10 cellular contexts compared by ENCODE assay signal in the genomic region with DNA sequence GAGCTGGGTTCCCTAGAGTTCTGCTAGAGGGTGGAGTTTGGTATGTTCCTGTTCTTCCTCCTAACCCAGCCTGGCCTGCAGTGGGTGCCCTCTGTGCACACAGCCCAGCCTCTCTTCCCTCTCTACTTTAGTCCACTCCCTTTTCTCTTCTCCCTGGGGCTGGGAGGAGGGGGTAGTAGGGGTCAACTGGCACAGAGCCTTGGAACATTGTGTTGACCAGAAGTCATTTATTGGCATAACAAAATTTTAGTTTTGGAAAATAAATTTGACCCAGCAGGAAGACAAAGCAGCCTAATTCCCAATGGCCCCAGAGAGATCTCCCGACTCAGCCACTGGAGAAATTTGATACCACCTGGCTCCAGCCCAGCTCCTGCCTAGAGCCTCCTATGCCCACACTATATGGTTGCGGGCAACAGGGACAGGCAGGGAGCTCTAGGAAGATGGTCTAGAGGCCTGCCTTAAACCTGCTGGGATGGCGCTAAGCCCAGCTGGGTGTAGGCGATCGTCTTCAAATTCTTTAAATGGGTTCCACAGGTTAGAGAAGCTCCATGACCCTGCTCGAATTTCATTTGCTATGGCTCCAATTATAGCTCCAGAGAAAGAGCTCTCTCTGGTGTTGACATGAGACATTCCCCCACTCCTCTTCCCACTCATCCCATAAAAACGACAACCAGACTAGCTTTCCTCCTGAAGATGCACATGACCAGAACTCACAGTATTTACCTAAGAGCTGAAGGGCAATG. TPM values are rescaled to one million over a fixed set of nuclear protein-coding genes. Genes with fewer than 3 reads are reported as not detected.
DNase-seq lines count a peak whose midpoint lies in the region; ATAC-seq and TF ChIP-seq lines count a peak whose summit lies in the region.
"Had no signal": no experiment of that assay in that cellular context is flagged by ENCODE, and none has a peak within 500 bp of the region (broad histone marks: within the 10 kb centered on the region; RNA-seq: fewer than 3 reads in every experiment).

No MANE protein-coding gene starts in this region.

- H3K9me3 ChIP-seq in body of pancreas = no peaks in the 10 kb centered on the region
- H3K9me3 ChIP-seq in lower lobe of right lung = no peaks in the 10 kb centered on the region
- H3K9me3 ChIP-seq in aorta (ENCODE audit: control insufficient read depth, low read length) = no peaks in the 10 kb centered on the region
- H3K9me3 ChIP-seq: Caco-2 had no signal

- TF ChIP-seq CTCF in body of pancreas (IDR thresholded peaks at IDR 0.05) = no peak
- TF ChIP-seq CTCF in lower lobe of right lung (IDR thresholded peaks at IDR 0.05) = no peak

- TF ChIP-seq POLR2A in body of pancreas (IDR thresholded peaks at IDR 0.05) = no peak

- H3K4me3 Mint-ChIP-seq in activated naive CD8-positive, alpha-beta T cell = no peak overlapping the region
- H3K4me3 Mint-ChIP-seq in activated naive CD8-positive, alpha-beta T cell treated with anti-CD3 and anti-CD28 coated beads for 36 hours = no peak overlapping the region

- peaks cover 42% of the 10 kb centered on the region for H3K4me1 ChIP-seq in body of pancreas
- peaks cover 48% of the 10 kb centered on the region for H3K4me1 ChIP-seq in lower lobe of right lung
- H3K4me1 ChIP-seq in aorta (ENCODE audit: control insufficient read depth in 1 of 2, insufficient read depth in 2 of 2, low read length in 2 of 2) = peaks cover 2 to 11% of the 10 kb centered on the region in 2 donors

- peak overlapping the region in 3 of 4 donors; percentile 50 to 65 (median 55) for H3K27ac ChIP-seq in body of pancreas
- H3K27ac ChIP-seq in lower lobe of right lung = peak overlapping the region; percentile 64
- peak overlapping the region; percentile 92 to 100 for H3K27ac ChIP-seq in aorta (ENCODE audit: low read depth in 1 of 2, low read length in 2 of 2)

- WGBS in body of pancreas, 2 donors = 56% methylated on average over 7 of the region's 7 CpGs
- WGBS in aorta, 2 donors = 44 to 45% methylated on average over 7 of the region's 7 CpGs

- peaks cover 0 to 13% of the 10 kb centered on the region in 2 donors for H3K36me3 ChIP-seq in body of pancreas (replicated peaks in 1 of 2; ENCODE audit: insufficient read depth in 1 of 2, low read depth in 2 of 2)
- H3K36me3 ChIP-seq in lower lobe of right lung = peaks cover 96% of the 10 kb centered on the region
- H3K36me3 ChIP-seq in aorta (ENCODE audit: control insufficient read depth in 1 of 2, insufficient read depth in 2 of 2, low read length in 1 of 2) = peaks cover 0 to 1% of the 10 kb centered on the region in 2 donors

- no peak overlapping the region for H3K4me3 ChIP-seq in body of pancreas
- H3K4me3 ChIP-seq in lower lobe of right lung = no peak overlapping the region
- H3K4me3 ChIP-seq in aorta (ENCODE audit: low read length in 2 of 2) = no peak overlapping the region

- peaks cover 7% of the 10 kb centered on the region for H3K4me1 Mint-ChIP-seq in activated naive CD8-positive, alpha-beta T cell (ENCODE audit: low read depth)
- H3K4me1 Mint-ChIP-seq in activated naive CD8-positive, alpha-beta T cell treated with anti-CD3 and anti-CD28 coated beads for 36 hours = peaks cover 5% of the 10 kb centered on the region

- H3K27me3 ChIP-seq in body of pancreas (no peaks in the 10 kb centered on the region), lower lobe of right lung (ENCODE audit: low read depth) (no peaks in the 10 kb centered on the region), aorta (ENCODE audit: control insufficient read depth in 1 of 2, insufficient read depth in 2 of 2, low read length in 1 of 2) (no peaks in the 10 kb centered on the region)

- intact Hi-C loops in body of pancreas (cut with DNase I) (loop anchor here (10.0 kb wide), 1 partner anchor 347 kb away; no protein-coding TSS in a partner anchor), lower lobe of right lung (cut with DNase I) (no loop called here), aorta (cut with DNase I) (loop anchor here in 1 of 2 donors (1.0 kb wide), 1 partner anchor 23 kb away; the partner anchor contains the start of gene TAGLN)

- no peaks in the 10 kb centered on the region for H3K27me3 Mint-ChIP-seq in activated naive CD8-positive, alpha-beta T cell
- H3K27me3 Mint-ChIP-seq in activated naive CD8-positive, alpha-beta T cell treated with anti-CD3 and anti-CD28 coated beads for 36 hours = no peaks in the 10 kb centered on the region

- peak overlapping the region; percentile 46 for H3K27ac Mint-ChIP-seq in activated naive CD8-positive, alpha-beta T cell
- no peak overlapping the region for H3K27ac Mint-ChIP-seq in activated naive CD8-positive, alpha-beta T cell treated with anti-CD3 and anti-CD28 coated beads for 36 hours

- peak; percentile 21 for ATAC-seq in body of pancreas
- ATAC-seq in lower lobe of right lung = peak; percentile 48 to 66
- ATAC-seq in aorta (ENCODE audit: low FRiP score) = peak; percentile 76

- no peaks in the 10 kb centered on the region for H3K9me3 Mint-ChIP-seq in activated naive CD8-positive, alpha-beta T cell (ENCODE audit: low read depth)
- H3K9me3 Mint-ChIP-seq in activated naive CD8-positive, alpha-beta T cell treated with anti-CD3 and anti-CD28 coated beads for 36 hours = no peaks in the 10 kb centered on the region

- peaks cover 3% of the 10 kb centered on the region for H3K36me3 Mint-ChIP-seq in activated naive CD8-positive, alpha-beta T cell
- peaks cover 22% of the 10 kb centered on the region for H3K36me3 Mint-ChIP-seq in activated naive CD8-positive, alpha-beta T cell treated with anti-CD3 and anti-CD28 coated beads for 36 hours

- no peak for DNase-seq in activated naive CD8-positive, alpha-beta T cell treated with anti-CD3 and anti-CD28 coated beads for 36 hours
- DNase-seq in body of pancreas (peak; percentile 54 to 79 (median 61)), lower lobe of right lung (no peak), aorta (peak; percentile 83 to 88), NOMO-1 (lab: John Stamatoyannopoulos, UW; ENCODE audit: unreplicated experiment in 2 of 2) (no peak), mucosa of gallbladder (ENCODE audit: low spot score) (no peak), UCSD-AML1 (lab: John Stamatoyannopoulos, UW; ENCODE audit: unreplicated experiment) (no peak)
- DNase-seq: activated CD8-positive, alpha-beta memory T cell treated with anti-CD3 and anti-CD28 coated beads, Interleukin-2, amount 50 U/mL, for 4 hours had no signal

RNA-seq across cellular contexts. Expression of gene PCSK7, which starts 9.9 kb away (rescaled TPM):
- 10 to 100 TPM; 85.0 to 85.9 TPM for total RNA-seq in activated naive CD8-positive, alpha-beta T cell treated with anti-CD3 and anti-CD28 coated beads for 36 hours
- total RNA-seq in body of pancreas (10 to 100 TPM; 25.9 to 86.0 TPM), lower lobe of right lung (50.2 TPM), aorta (10 to 100 TPM; 52.8 to 71.5 TPM), mucosa of gallbladder (67.0 TPM)
- 10 to 100 TPM; 23.5 to 57.0 TPM for polyA plus RNA-seq in aorta

RNA-seq across cellular contexts. Expression of gene RNF214, which starts 10.5 kb away (rescaled TPM):
- 10 to 100 TPM; 16.6 to 17.3 TPM for total RNA-seq in activated naive CD8-positive, alpha-beta T cell treated with anti-CD3 and anti-CD28 coated beads for 36 hours
- total RNA-seq in body of pancreas = 10 to 100 TPM; 10.2 to 12.5 TPM
- total RNA-seq in lower lobe of right lung = 28.9 TPM
- 10 to 100 TPM; 27.2 to 32.7 TPM for total RNA-seq in aorta
- 10 to 100 TPM; 10.9 to 16.7 TPM for polyA plus RNA-seq in aorta
- total RNA-seq in mucosa of gallbladder = 30.5 TPM

RNA-seq across cellular contexts. Expression of gene TAGLN, which starts 22.8 kb away (rescaled TPM):
- total RNA-seq in activated naive CD8-positive, alpha-beta T cell treated with anti-CD3 and anti-CD28 coated beads for 36 hours = 1 to 10 TPM; 2.0 TPM
- total RNA-seq in body of pancreas (100 to 1,000 TPM; 124 to 372 TPM), lower lobe of right lung (297 TPM), aorta (over 10,000 TPM in 1 of 2 donors, 1,000 to 10,000 TPM in 1; 4,857 to 10,188 TPM), mucosa of gallbladder (2,517 TPM)
- over 10,000 TPM; 12,625 to 13,815 TPM for polyA plus RNA-seq in aorta

RNA-seq across cellular contexts. Expression of gene SIDT2, which starts 43.4 kb away (rescaled TPM):
- 1 to 10 TPM; 8.0 to 8.7 TPM for total RNA-seq in activated naive CD8-positive, alpha-beta T cell treated with anti-CD3 and anti-CD28 coated beads for 36 hours
- total RNA-seq in body of pancreas = 10 to 100 TPM; 42.0 to 88.7 TPM
- 190 TPM for total RNA-seq in lower lobe of right lung
- 10 to 100 TPM; 51.2 to 81.3 TPM for total RNA-seq in aorta
- polyA plus RNA-seq in aorta = 10 to 100 TPM; 10.4 to 62.9 TPM
- total RNA-seq in mucosa of gallbladder = 72.9 TPM

Comparison
In these comparisons a context has a peak if more than half of its experiments do, and no peak if none do; other contexts are left out.
1. DNase-seq: peak in body of pancreas (4 of 4) and aorta (2 of 2); none in activated naive CD8-positive, alpha-beta T cell treated with anti-CD3 and anti-CD28 coated beads for 36 hours (single experiment), lower lobe of right lung (single experiment), NOMO-1 (0 of 2), mucosa of gallbladder (single experiment) and UCSD-AML1 (single experiment).
2. ATAC-seq: peak in every context shown above with its lines; median percentile 76 in aorta; 57 in lower lobe of right lung; 21 in body of pancreas.
3. RNA of gene TAGLN, which starts 22.8 kb away (total RNA-seq): 4,857 to 10,188 TPM in aorta, 2,517 TPM in mucosa of gallbladder (single experiment), 124 to 372 TPM in body of pancreas and 297 TPM in lower lobe of right lung (single experiment); 2.0 TPM in activated naive CD8-positive, alpha-beta T cell treated with anti-CD3 and anti-CD28 coated beads for 36 hours; every median in the first group is over 10 times any median in the second.
4. Peak in every context shown above with its lines, with median percentiles within 50 percentile points of each other: H3K27ac ChIP-seq.